In genomic region chr22:30668306-30668655, GRCh38 we compare ENCODE assay signal across 1 cellular context.
TF ChIP-seq lines count a peak whose summit lies in the region.

No MANE protein-coding gene starts in this region.

TF ChIP-seq in HepG2, 621 proteins besides CTCF, POLR2A, EP300 and RAD21 (continues in another document):
- no peak for TF ChIP-seq KDM5B (CRISPR knock-in tag; IDR thresholded peaks at IDR 0.05; ENCODE audit: borderline replicate concordance)
- no peak for TF ChIP-seq RFX1 (IDR thresholded peaks at IDR 0.05)
- TF ChIP-seq ZNF746 (CRISPR knock-in tag; IDR thresholded peaks at IDR 0.05): 0 out of 2 replicates have a peak, but pooled peaks have one; percentile 37
- no peak for TF ChIP-seq HCFC1 (IDR thresholded peaks at IDR 0.05; ENCODE audit: low read depth, low read length)
- TF ChIP-seq ZNF468 (CRISPR knock-in tag; IDR thresholded peaks at IDR 0.05): no peak
- TF ChIP-seq ZFX (CRISPR knock-in tag; IDR thresholded peaks at IDR 0.05; ENCODE audit: low read depth): no peak
- no peak for TF ChIP-seq CEBPZ (IDR thresholded peaks at IDR 0.05; ENCODE audit: low read length)
- no peak for TF ChIP-seq MAF1 (CRISPR knock-in tag; IDR thresholded peaks at IDR 0.05; ENCODE audit: borderline replicate concordance)
- no peak for TF ChIP-seq ZNF10 (CRISPR knock-in tag; IDR thresholded peaks at IDR 0.05; ENCODE audit: borderline replicate concordance, low read depth)
- no peak for TF ChIP-seq DNMT3B (CRISPR knock-in tag; conservative IDR thresholded peaks at IDR 0.05)
- TF ChIP-seq MAFK (conservative IDR thresholded peaks at IDR 0.05 in 1 of 2, IDR thresholded peaks at IDR 0.05 in 1 of 2; ENCODE audit: low read length in 2 of 2): no peak
- 0 out of 2 replicates have a peak, but pooled peaks have one; percentile 2 for TF ChIP-seq ZFP91 (CRISPR knock-in tag; IDR thresholded peaks at IDR 0.05; ENCODE audit: borderline replicate concordance)
- TF ChIP-seq ZNF225 (CRISPR knock-in tag; IDR thresholded peaks at IDR 0.05): 0 out of 2 replicates have a peak, but pooled peaks have one; percentile 26
- TF ChIP-seq TAF15 (IDR thresholded peaks at IDR 0.05; ENCODE audit: low read depth, low read length, poor library complexity, severe bottlenecking): no peak
- no peak for TF ChIP-seq ARHGAP35 (CRISPR knock-in tag; IDR thresholded peaks at IDR 0.05; ENCODE audit: borderline replicate concordance)
- no peak for TF ChIP-seq NR2C2 (CRISPR knock-in tag; IDR thresholded peaks at IDR 0.05; ENCODE audit: borderline replicate concordance)
- TF ChIP-seq RBAK (CRISPR knock-in tag; IDR thresholded peaks at IDR 0.05): no peak
- no peak for TF ChIP-seq AKNA (CRISPR knock-in tag; IDR thresholded peaks at IDR 0.05; ENCODE audit: borderline replicate concordance)
- 0 out of 2 replicates have a peak, but pooled peaks have one; percentile 15 for TF ChIP-seq ARNT2 (CRISPR knock-in tag; IDR thresholded peaks at IDR 0.05; ENCODE audit: low read depth)
- no peak for TF ChIP-seq ZSCAN29 (CRISPR knock-in tag; conservative IDR thresholded peaks at IDR 0.05)
- no peak for TF ChIP-seq SYNCRIP (IDR thresholded peaks at IDR 0.05; ENCODE audit: insufficient read depth, low read depth, low read length)
- no peak for TF ChIP-seq MYNN (CRISPR knock-in tag; IDR thresholded peaks at IDR 0.05; ENCODE audit: low read depth)
- no peak for TF ChIP-seq CSRNP1 (CRISPR knock-in tag; IDR thresholded peaks at IDR 0.05)
- TF ChIP-seq HOXA9 (CRISPR knock-in tag; IDR thresholded peaks at IDR 0.05; ENCODE audit: borderline replicate concordance): no peak
- TF ChIP-seq PRDM15 (CRISPR knock-in tag; IDR thresholded peaks at IDR 0.05): peak; percentile 23; the same call in 1 of the 2 replicates
- TF ChIP-seq ZNF18 (CRISPR knock-in tag; IDR thresholded peaks at IDR 0.05; ENCODE audit: insufficient replicate concordance): no peak
- TF ChIP-seq THAP11 (CRISPR knock-in tag; IDR thresholded peaks at IDR 0.05): no peak
- no peak for TF ChIP-seq ZFP90 (CRISPR knock-in tag; IDR thresholded peaks at IDR 0.05; ENCODE audit: borderline replicate concordance)
- no peak for TF ChIP-seq ATF4 (CRISPR knock-in tag; IDR thresholded peaks at IDR 0.05)
- TF ChIP-seq FIP1L1 (IDR thresholded peaks at IDR 0.05; ENCODE audit: borderline replicate concordance, insufficient read depth, low read depth, low read length): no peak
- no peak for TF ChIP-seq ZFP36L1 (CRISPR knock-in tag; IDR thresholded peaks at IDR 0.05)
- no peak for TF ChIP-seq ZNF605 (CRISPR knock-in tag; IDR thresholded peaks at IDR 0.05)
- TF ChIP-seq PCBP1 (IDR thresholded peaks at IDR 0.05; ENCODE audit: borderline replicate concordance, low read depth, low read length): no peak
- TF ChIP-seq ZNF724P (CRISPR knock-in tag; IDR thresholded peaks at IDR 0.05; ENCODE audit: borderline replicate concordance): no peak
- TF ChIP-seq E2F1 (CRISPR knock-in tag; IDR thresholded peaks at IDR 0.05): no peak
- no peak for TF ChIP-seq PAWR (CRISPR knock-in tag; IDR thresholded peaks at IDR 0.05; ENCODE audit: borderline replicate concordance)
- TF ChIP-seq KDM4B (CRISPR knock-in tag; IDR thresholded peaks at IDR 0.05): no peak
- TF ChIP-seq TBP (CRISPR knock-in tag; IDR thresholded peaks at IDR 0.05): no peak
- TF ChIP-seq IKZF5 (CRISPR knock-in tag; IDR thresholded peaks at IDR 0.05): no peak
- TF ChIP-seq JDP2 (CRISPR knock-in tag; IDR thresholded peaks at IDR 0.05; ENCODE audit: borderline replicate concordance): no peak
- no peak for TF ChIP-seq CENPX (CRISPR knock-in tag; IDR thresholded peaks at IDR 0.05)
